ENCODE assay signal across 8 cellular contexts in the genomic region with DNA sequence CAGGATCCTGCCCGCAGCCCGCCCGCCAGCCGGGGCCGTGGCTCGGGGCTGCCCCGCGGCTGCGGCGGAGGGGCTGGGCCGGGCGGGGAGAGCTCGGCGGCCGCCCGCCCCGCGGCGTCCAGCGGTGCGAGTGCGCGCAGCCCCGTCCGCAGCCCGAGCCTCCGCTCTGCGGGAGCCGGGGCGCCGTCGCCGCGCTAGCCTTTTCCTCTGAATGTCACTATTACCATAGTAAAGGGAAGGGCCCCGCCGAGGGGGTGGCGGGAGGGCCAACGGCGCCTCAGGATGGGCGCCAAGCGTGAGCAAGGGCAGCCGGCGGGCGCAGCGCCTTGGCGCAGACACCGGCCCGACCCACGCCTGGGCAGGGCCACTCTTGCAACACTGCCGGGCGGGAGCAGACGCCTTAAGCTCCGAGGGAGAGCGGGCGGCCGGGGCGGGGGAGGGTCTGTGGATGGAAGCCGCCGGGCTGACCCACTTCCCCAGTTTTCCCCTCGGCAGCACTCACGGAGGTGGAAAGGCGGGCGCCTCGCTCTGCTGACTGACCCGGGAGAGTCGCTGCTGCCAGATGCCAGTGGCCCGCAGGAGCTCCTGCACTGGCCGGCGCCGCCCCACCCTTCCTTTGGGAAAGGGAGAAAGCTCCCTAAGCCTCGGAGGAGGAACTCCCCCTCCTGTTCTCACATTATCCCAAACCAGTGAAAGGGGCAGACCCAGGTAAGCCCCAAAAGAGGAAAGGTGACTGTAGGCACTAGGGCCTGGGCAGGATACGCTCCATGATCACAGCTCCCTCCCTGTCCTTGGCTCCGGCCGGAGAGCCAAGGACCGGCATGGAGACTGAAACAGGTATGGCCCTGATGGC.
DNase-seq lines count a peak whose midpoint lies in the region; ATAC-seq and TF ChIP-seq lines count a peak whose summit lies in the region.

No MANE protein-coding gene starts in this region.

- in situ Hi-C loops in brain microvascular endothelial cell (cut with HindIII; ENCODE audit: low pct_ligation_motif_present, low sequenced_read_pairs) (no loop called here), gastrocnemius medialis (cut with MboI; ENCODE audit: low sequenced_read_pairs in 4 of 4) (no loop called here)

- H3K27me3 ChIP-seq in brain microvascular endothelial cell (replicated peaks) (peaks cover 31% of the 10 kb centered on the region), iPS-18a (ENCODE audit: control insufficient read depth, insufficient read depth, low read length) (peaks cover 48% of the 10 kb centered on the region), gastrocnemius medialis (peaks cover 4 to 12% (median 8%) of the 10 kb centered on the region in 3 donors)

- H3K27ac ChIP-seq in brain microvascular endothelial cell (no peak overlapping the region), iPS-18a (ENCODE audit: low read length) (no peak overlapping the region), gastrocnemius medialis (no peak overlapping the region)

- intact Hi-C loops in gastrocnemius medialis (cut with DNase I; ENCODE audit: low total_unique reads): no loop called here

- no peak for TF ChIP-seq POLR2A in gastrocnemius medialis (IDR thresholded peaks at IDR 0.05)

- H3K9me3 ChIP-seq in iPS-18a (ENCODE audit: control insufficient read depth, low read depth, low read length) (no peaks in the 10 kb centered on the region), gastrocnemius medialis (no peaks in the 10 kb centered on the region)

- H3K9ac ChIP-seq in iPS-18a (ENCODE audit: low read length): peak overlapping the region; percentile 57

- H3K4me3 ChIP-seq in brain microvascular endothelial cell (ENCODE audit: low read depth, low read length) (peak overlapping the region; percentile 35), iPS-18a (ENCODE audit: low read length) (peak overlapping the region; percentile 78), gastrocnemius medialis (peak overlapping the region; percentile 56 to 65 (median 59))

- peak; percentile 44 for DNase-seq in stimulated activated CD4-positive, alpha-beta T cell treated with anti-CD3 and anti-CD28 coated beads, Interleukin-15, amount 100 ng/mL, for 24 hours
- DNase-seq in stimulated activated CD4-positive, alpha-beta T cell treated with anti-CD3 and anti-CD28 coated beads, Interleukin-4, amount 100 ng/mL, for 24 hours: no peak
- DNase-seq in NCI-H510A treated with DMSO at 0.1 percent for 48 hours (lab: John Stamatoyannopoulos, UW) (peak; percentile 49), brain microvascular endothelial cell (peak; percentile 19), gastrocnemius medialis (peak; percentile 2 to 18)
- DNase-seq in central memory CD4-positive, alpha-beta T cell: no peak

- peak; percentile 58 to 73 for ATAC-seq in gastrocnemius medialis
- no peak for ATAC-seq in HG02840 (IDR thresholded peaks at IDR 0.05; ENCODE audit: low FRiP score, unreplicated experiment)

- H3K36me3 ChIP-seq in brain microvascular endothelial cell (replicated peaks): no peaks in the 10 kb centered on the region
- H3K36me3 ChIP-seq in iPS-18a (ENCODE audit: control insufficient read depth, low read depth, low read length): no peaks in the 10 kb centered on the region
- no peaks in the 10 kb centered on the region for H3K36me3 ChIP-seq in gastrocnemius medialis

- peaks cover 17% of the 10 kb centered on the region for H3K4me1 ChIP-seq in iPS-18a (ENCODE audit: control insufficient read depth, low read depth, low read length)
- H3K4me1 ChIP-seq in gastrocnemius medialis: peaks cover 3 to 6% of the 10 kb centered on the region in 2 donors

- TF ChIP-seq CTCF in brain microvascular endothelial cell (IDR thresholded peaks at IDR 0.05; ENCODE audit: low read depth, low read length, missing control alignments) (no peak), gastrocnemius medialis (IDR thresholded peaks at IDR 0.05 in 4 of 5, conservative IDR thresholded peaks at IDR 0.05 in 1 of 5) (no peak)

Comparison
In these comparisons a context has a peak if more than half of its experiments do, and no peak if none do; other contexts are left out.
1. DNase-seq: peak in stimulated activated CD4-positive, alpha-beta T cell treated with anti-CD3 and anti-CD28 coated beads, Interleukin-15, amount 100 ng/mL, for 24 hours (single experiment), NCI-H510A treated with DMSO at 0.1 percent for 48 hours (single experiment), brain microvascular endothelial cell (single experiment) and gastrocnemius medialis (2 of 2); none in stimulated activated CD4-positive, alpha-beta T cell treated with anti-CD3 and anti-CD28 coated beads, Interleukin-4, amount 100 ng/mL, for 24 hours (single experiment) and central memory CD4-positive, alpha-beta T cell (single experiment).
2. Peak in every context shown above with its lines, with median percentiles within 50 percentile points of each other: H3K4me3 ChIP-seq.